ENCODE assay signal across 1 cellular context in genomic region chr2:23489471-23490400, GRCh38.
TF ChIP-seq lines count a peak whose summit lies in the region.

No MANE protein-coding gene starts in this region.

TF ChIP-seq in GM12878, 131 proteins besides CTCF, POLR2A, EP300 and RAD21 (continued from another document):
- no peak for TF ChIP-seq SKIL (IDR thresholded peaks at IDR 0.05; ENCODE audit: low read depth, poor library complexity, severe bottlenecking)
